1 cellular context compared by ENCODE assay signal in genomic region chr15:72319360-72319984, GRCh38.
TF ChIP-seq lines count a peak whose summit lies in the region.

No MANE protein-coding gene starts in this region.

TF ChIP-seq in A549, 52 proteins besides CTCF, POLR2A, EP300 and RAD21 (continued from another document):
- TF ChIP-seq, protein P1, sequence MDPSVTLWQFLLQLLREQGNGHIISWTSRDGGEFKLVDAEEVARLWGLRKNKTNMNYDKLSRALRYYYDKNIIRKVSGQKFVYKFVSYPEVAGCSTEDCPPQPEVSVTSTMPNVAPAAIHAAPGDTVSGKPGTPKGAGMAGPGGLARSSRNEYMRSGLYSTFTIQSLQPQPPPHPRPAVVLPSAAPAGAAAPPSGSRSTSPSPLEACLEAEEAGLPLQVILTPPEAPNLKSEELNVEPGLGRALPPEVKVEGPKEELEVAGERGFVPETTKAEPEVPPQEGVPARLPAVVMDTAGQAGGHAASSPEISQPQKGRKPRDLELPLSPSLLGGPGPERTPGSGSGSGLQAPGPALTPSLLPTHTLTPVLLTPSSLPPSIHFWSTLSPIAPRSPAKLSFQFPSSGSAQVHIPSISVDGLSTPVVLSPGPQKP (IDR thresholded peaks at IDR 0.05; ENCODE audit: low read depth, low read length) = no peak
- TF ChIP-seq, protein P2, sequence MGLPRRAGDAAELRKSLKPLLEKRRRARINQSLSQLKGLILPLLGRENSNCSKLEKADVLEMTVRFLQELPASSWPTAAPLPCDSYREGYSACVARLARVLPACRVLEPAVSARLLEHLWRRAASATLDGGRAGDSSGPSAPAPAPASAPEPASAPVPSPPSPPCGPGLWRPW (IDR thresholded peaks at IDR 0.05) = no peak
- TF ChIP-seq CEBPB (IDR thresholded peaks at IDR 0.05) (no peak), KDM5A (IDR thresholded peaks at IDR 0.05) (no peak), HEYL (CRISPR knock-in tag; IDR thresholded peaks at IDR 0.05) (no peak), RARB (CRISPR knock-in tag; IDR thresholded peaks at IDR 0.05) (no peak), ZC3H11A (IDR thresholded peaks at IDR 0.05) (no peak), ZSCAN20 (CRISPR knock-in tag; IDR thresholded peaks at IDR 0.05) (peak; percentile 66; the same call in 1 of the 2 replicates), RCOR1 (IDR thresholded peaks at IDR 0.05; ENCODE audit: low read depth, low read length) (no peak), NPAS2 (CRISPR knock-in tag; IDR thresholded peaks at IDR 0.05; ENCODE audit: borderline replicate concordance) (no peak), SMC3 (IDR thresholded peaks at IDR 0.05) (no peak), CHD4 (IDR thresholded peaks at IDR 0.05; ENCODE audit: borderline replicate concordance) (no peak), RNF2 (IDR thresholded peaks at IDR 0.05; ENCODE audit: borderline replicate concordance, low read depth) (no peak), RFX5 (IDR thresholded peaks at IDR 0.05) (no peak), EHMT2 (IDR thresholded peaks at IDR 0.05; ENCODE audit: low read depth) (peak; percentile 75), BHLHE40 (IDR thresholded peaks at IDR 0.05; ENCODE audit: low read depth, low read length) (no peak), USF2 (IDR thresholded peaks at IDR 0.05) (no peak), JUNB (IDR thresholded peaks at IDR 0.05) (no peak), FOSB (CRISPR knock-in tag; IDR thresholded peaks at IDR 0.05) (no peak), NR3C1 (IDR thresholded peaks at IDR 0.05) (no peak), FOXS1 (CRISPR knock-in tag; IDR thresholded peaks at IDR 0.05) (peak; percentile 54; the same call in 1 of the 2 replicates), CHD2 (IDR thresholded peaks at IDR 0.05; ENCODE audit: low read length, partially characterized antibody) (no peak), BCL3 (IDR thresholded peaks at IDR 0.05) (no peak), HMGXB4 (CRISPR knock-in tag; IDR thresholded peaks at IDR 0.05; ENCODE audit: borderline replicate concordance) (no peak), POLR2AphosphoS2 (conservative IDR thresholded peaks at IDR 0.05; ENCODE audit: low read length) (no peak), CBX2 (IDR thresholded peaks at IDR 0.05; ENCODE audit: borderline replicate concordance, low read depth) (no peak), ZNF302 (CRISPR knock-in tag; IDR thresholded peaks at IDR 0.05) (no peak), ESRRA (IDR thresholded peaks at IDR 0.05; ENCODE audit: borderline replicate concordance, low read length) (no peak), TFCP2L1 (CRISPR knock-in tag; IDR thresholded peaks at IDR 0.05) (0 out of 2 replicates have a peak, but pooled peaks have one; percentile 46), ZFP36 (IDR thresholded peaks at IDR 0.05; ENCODE audit: borderline replicate concordance, partially characterized antibody) (no peak), CBX8 (IDR thresholded peaks at IDR 0.05) (no peak), PHF8 (IDR thresholded peaks at IDR 0.05; ENCODE audit: borderline replicate concordance, low read depth) (no peak), HOXA7 (CRISPR knock-in tag; IDR thresholded peaks at IDR 0.05) (no peak), EHF (CRISPR knock-in tag; IDR thresholded peaks at IDR 0.05) (no peak), MAZ (IDR thresholded peaks at IDR 0.05; ENCODE audit: borderline replicate concordance, low read depth, low read length) (no peak), KDM1A (IDR thresholded peaks at IDR 0.05; ENCODE audit: low read depth) (no peak), HDAC2 (IDR thresholded peaks at IDR 0.05) (no peak), GATA3 (IDR thresholded peaks at IDR 0.05; ENCODE audit: borderline replicate concordance) (no peak), SREBF2 (IDR thresholded peaks at IDR 0.05) (no peak), NFE2L2 (conservative IDR thresholded peaks at IDR 0.05; ENCODE audit: low read length) (no peak), FOSL2 (IDR thresholded peaks at IDR 0.05) (no peak), FOSL2 (CRISPR knock-in tag; IDR thresholded peaks at IDR 0.05) (no peak)
- TF ChIP-seq, protein P3, sequence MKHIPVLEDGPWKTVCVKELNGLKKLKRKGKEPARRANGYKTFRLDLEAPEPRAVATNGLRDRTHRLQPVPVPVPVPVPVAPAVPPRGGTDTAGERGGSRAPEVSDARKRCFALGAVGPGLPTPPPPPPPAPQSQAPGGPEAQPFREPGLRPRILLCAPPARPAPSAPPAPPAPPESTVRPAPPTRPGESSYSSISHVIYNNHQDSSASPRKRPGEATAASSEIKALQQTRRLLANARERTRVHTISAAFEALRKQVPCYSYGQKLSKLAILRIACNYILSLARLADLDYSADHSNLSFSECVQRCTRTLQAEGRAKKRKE (CRISPR knock-in tag; IDR thresholded peaks at IDR 0.05; ENCODE audit: low read depth) = peak; percentile 31; the same call in 1 of the 2 replicates
- TF ChIP-seq, protein P4, sequence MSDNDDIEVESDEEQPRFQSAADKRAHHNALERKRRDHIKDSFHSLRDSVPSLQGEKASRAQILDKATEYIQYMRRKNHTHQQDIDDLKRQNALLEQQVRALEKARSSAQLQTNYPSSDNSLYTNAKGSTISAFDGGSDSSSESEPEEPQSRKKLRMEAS (IDR thresholded peaks at IDR 0.05) = peak; percentile 90
- TF ChIP-seq, protein P5, sequence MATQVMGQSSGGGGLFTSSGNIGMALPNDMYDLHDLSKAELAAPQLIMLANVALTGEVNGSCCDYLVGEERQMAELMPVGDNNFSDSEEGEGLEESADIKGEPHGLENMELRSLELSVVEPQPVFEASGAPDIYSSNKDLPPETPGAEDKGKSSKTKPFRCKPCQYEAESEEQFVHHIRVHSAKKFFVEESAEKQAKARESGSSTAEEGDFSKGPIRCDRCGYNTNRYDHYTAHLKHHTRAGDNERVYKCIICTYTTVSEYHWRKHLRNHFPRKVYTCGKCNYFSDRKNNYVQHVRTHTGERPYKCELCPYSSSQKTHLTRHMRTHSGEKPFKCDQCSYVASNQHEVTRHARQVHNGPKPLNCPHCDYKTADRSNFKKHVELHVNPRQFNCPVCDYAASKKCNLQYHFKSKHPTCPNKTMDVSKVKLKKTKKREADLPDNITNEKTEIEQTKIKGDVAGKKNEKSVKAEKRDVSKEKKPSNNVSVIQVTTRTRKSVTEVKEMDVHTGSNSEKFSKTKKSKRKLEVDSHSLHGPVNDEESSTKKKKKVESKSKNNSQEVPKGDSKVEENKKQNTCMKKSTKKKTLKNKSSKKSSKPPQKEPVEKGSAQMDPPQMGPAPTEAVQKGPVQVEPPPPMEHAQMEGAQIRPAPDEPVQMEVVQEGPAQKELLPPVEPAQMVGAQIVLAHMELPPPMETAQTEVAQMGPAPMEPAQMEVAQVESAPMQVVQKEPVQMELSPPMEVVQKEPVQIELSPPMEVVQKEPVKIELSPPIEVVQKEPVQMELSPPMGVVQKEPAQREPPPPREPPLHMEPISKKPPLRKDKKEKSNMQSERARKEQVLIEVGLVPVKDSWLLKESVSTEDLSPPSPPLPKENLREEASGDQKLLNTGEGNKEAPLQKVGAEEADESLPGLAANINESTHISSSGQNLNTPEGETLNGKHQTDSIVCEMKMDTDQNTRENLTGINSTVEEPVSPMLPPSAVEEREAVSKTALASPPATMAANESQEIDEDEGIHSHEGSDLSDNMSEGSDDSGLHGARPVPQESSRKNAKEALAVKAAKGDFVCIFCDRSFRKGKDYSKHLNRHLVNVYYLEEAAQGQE (IDR thresholded peaks at IDR 0.05) = peak; percentile 92
- TF ChIP-seq, protein P6, sequence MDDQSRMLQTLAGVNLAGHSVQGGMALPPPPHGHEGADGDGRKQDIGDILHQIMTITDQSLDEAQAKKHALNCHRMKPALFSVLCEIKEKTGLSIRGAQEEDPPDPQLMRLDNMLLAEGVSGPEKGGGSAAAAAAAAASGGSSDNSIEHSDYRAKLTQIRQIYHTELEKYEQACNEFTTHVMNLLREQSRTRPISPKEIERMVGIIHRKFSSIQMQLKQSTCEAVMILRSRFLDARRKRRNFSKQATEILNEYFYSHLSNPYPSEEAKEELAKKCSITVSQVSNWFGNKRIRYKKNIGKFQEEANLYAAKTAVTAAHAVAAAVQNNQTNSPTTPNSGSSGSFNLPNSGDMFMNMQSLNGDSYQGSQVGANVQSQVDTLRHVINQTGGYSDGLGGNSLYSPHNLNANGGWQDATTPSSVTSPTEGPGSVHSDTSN (IDR thresholded peaks at IDR 0.05) = no peak
